ENCODE assay signal across 23 cellular contexts in the genomic region with DNA sequence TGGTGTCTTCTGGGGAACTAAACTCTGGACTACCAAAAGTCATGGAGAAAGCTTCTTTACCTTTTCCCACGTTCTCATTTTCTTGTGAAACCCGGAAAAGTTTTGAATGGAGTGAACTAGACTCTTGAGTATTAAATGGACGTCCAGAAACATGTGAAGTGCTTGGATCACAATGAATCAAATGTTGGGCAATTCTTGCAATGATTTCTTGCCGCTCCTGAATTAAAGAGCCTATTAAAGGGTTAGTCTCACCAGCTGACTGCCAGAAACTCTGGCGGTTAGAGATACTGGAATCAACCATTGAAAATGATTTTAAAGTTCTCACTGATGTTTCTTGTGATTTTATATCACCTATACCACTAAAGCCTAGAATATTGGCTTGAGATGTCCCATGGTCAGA.
"Had no signal": no experiment of that assay in that cellular context is flagged by ENCODE, and none has a peak within 500 bp of the region (broad histone marks: within the 10 kb centered on the region; RNA-seq: fewer than 3 reads in every experiment).

No MANE protein-coding gene starts in this region.

- H3K9me3 ChIP-seq: SK-N-SH had no signal

- H3K4me3 Mint-ChIP-seq: IgD-negative memory B cell had no signal

- H3K27ac ChIP-seq: HL-60, KMS-11, RWPE1 had no signal

- H3K4me2 ChIP-seq: KMS-11, SK-N-SH had no signal

- H3K9me2 ChIP-seq: SK-N-SH had no signal

- ATAC-seq: K562, Panc1 had no signal

- H3K27me3 Mint-ChIP-seq: IgD-negative memory B cell had no signal

- H3K4me3 ChIP-seq: K562 had no signal

- H3K9ac ChIP-seq: KMS-11, SK-N-SH had no signal

- DNase-seq: Kasumi-1, MM.1S, NCI-H1092 treated with DMSO at 0.1 percent for 48 hours, NCI-H1436, NCI-H187, NCI-H2029, NCI-H2081 treated with DMSO at 0.1 percent for 48 hours, NCI-H2171, NCI-H226, NCI-H446, NCI-H510A, NCI-H524 treated with DMSO at 0.1 percent for 48 hours, NCI-H69, NCI-H774, SHP77, SK-N-SH, SW 1271 had no signal

- H3K9me3 Mint-ChIP-seq: IgD-negative memory B cell had no signal
